In the genomic region with DNA sequence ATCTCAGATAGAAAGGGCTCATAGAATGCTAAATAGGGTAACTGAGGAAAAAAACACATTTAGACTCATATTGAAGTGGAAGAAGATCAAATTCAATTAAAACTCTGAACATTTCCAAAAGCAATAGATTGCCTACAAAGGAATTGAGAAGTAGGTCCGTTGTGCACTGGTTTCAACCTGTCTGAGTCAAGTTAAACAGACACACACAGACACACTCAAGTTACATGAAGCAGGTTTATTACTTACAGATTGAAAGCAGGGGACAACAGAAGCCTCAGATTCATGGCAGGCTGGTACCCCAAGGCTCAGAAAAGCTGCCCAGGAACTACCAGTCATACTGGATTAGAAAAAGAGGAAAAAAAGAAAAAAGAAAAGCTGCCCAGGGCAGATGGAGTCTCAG, we compare ENCODE assay signal across 20 cellular contexts. TPM values are rescaled to one million over a fixed set of nuclear protein-coding genes. Genes with fewer than 3 reads are reported as not detected.
DNase-seq lines count a peak whose midpoint lies in the region; ATAC-seq, FAIRE-seq and TF ChIP-seq lines count a peak whose summit lies in the region.
"Had no signal": no experiment of that assay in that cellular context is flagged by ENCODE, and none has a peak within 500 bp of the region (broad histone marks: within the 10 kb centered on the region; RNA-seq: fewer than 3 reads in every experiment).

No MANE protein-coding gene starts in this region.

- DNase-seq in GM12892 (ENCODE audit: insufficient read length) (no peak), neuronal stem cell (ENCODE audit: low spot score) (no peak), right lobe of liver (no peak), GM10266 (ENCODE audit: extremely low spot score) (no peak)
- DNase-seq: AML-193, Caco-2, HCEC 1CT, MV-4-11, NCI-H1417, NCI-H2029, NCI-H524 treated with DMSO at 0.1 percent for 48 hours, OCI-M1, RPMI8226, SIG-M5 had no signal

- H2AFZ ChIP-seq in OCI-LY3 (ENCODE audit: low read depth, low read length) (peak overlapping the region; percentile 78), neuronal stem cell (ENCODE audit: low read length) (peak overlapping the region; percentile 75)

- no peak overlapping the region for H2BK12ac ChIP-seq in neuronal stem cell (ENCODE audit: low read length)

- H3K36me3 ChIP-seq in OCI-LY3 (replicated peaks; ENCODE audit: low read depth, low read length) = no peaks in the 10 kb centered on the region
- H3K36me3 ChIP-seq in neuronal stem cell (replicated peaks in 1 of 2; ENCODE audit: control insufficient read depth in 2 of 2, insufficient read depth in 2 of 2, low read length in 2 of 2) = no peaks in the 10 kb centered on the region
- no peaks in the 10 kb centered on the region for H3K36me3 ChIP-seq in right lobe of liver

- H3K9me3 ChIP-seq in OCI-LY3 (ENCODE audit: insufficient read depth, low read length) (no peaks in the 10 kb centered on the region), neuronal stem cell (replicated peaks in 1 of 2; ENCODE audit: control insufficient read depth in 2 of 2, insufficient read depth in 1 of 2, low read depth in 1 of 2, low read length in 2 of 2) (no peaks in the 10 kb centered on the region), right lobe of liver (no peaks in the 10 kb centered on the region)
- H3K9me3 ChIP-seq: Caco-2 had no signal

- H2BK15ac ChIP-seq in neuronal stem cell (ENCODE audit: low read length) = no peak overlapping the region

- no peak overlapping the region for H2BK120ac ChIP-seq in neuronal stem cell (ENCODE audit: low read depth, low read length)

- H2AK5ac ChIP-seq in neuronal stem cell (ENCODE audit: low read depth, low read length) = no peak overlapping the region

- no peaks in the 10 kb centered on the region for H4K20me1 ChIP-seq in OCI-LY3 (ENCODE audit: insufficient read depth, low read length)

- no peak overlapping the region for H3K18ac ChIP-seq in neuronal stem cell (ENCODE audit: low read length)

- WGBS in neuronal stem cell (ENCODE audit: extremely low coverage in 2 of 2, insufficient read length in 2 of 2, insufficient replicate concordance in 1 of 2), 2 donors = no CpG with 5 or more reads among the region's 1 CpG
- WGBS in right lobe of liver (ENCODE audit: insufficient coverage, low coverage, low lambda C conversion rate, missing lambda C conversion rate) = 20% methylated on average over 1 of the region's 1 CpG

- H3K4me1 ChIP-seq in OCI-LY3 (ENCODE audit: low read length) (peaks cover 36% of the 10 kb centered on the region), neuronal stem cell (ENCODE audit: control insufficient read depth in 2 of 2, insufficient read depth in 1 of 2, low read depth in 1 of 2, low read length in 2 of 2) (peaks cover 3 to 4% of the 10 kb centered on the region in 2 donors), right lobe of liver (no peaks in the 10 kb centered on the region)

- no peak overlapping the region for H3K4me3 ChIP-seq in OCI-LY3 (ENCODE audit: low read length)
- no peak overlapping the region for H3K4me3 ChIP-seq in neuronal stem cell (ENCODE audit: low read length in 2 of 2)
- no peak overlapping the region for H3K4me3 ChIP-seq in right lobe of liver

- H3K4me2 ChIP-seq in OCI-LY3 (ENCODE audit: low read length) = no peak overlapping the region
- no peak overlapping the region for H3K4me2 ChIP-seq in neuronal stem cell (ENCODE audit: insufficient read depth, low read length, poor library complexity, severe bottlenecking)

- peak; percentile 14 for FAIRE-seq in GM12892 (lab: Jason Lieb, UNC)
- FAIRE-seq: HTR-8/SVneo had no signal

- TF ChIP-seq CTCF in OCI-LY3 (IDR thresholded peaks at IDR 0.05; ENCODE audit: low read depth, low read length) = no peak
- TF ChIP-seq CTCF in right lobe of liver (IDR thresholded peaks at IDR 0.05) = no peak
- TF ChIP-seq CTCF in GM10266 (IDR thresholded peaks at IDR 0.05; ENCODE audit: control insufficient read depth, insufficient read depth, low read depth, missing control alignments) = no peak

- no peak overlapping the region for H2BK5ac ChIP-seq in neuronal stem cell (ENCODE audit: low read length)

- H4K8ac ChIP-seq in neuronal stem cell (ENCODE audit: low read depth, low read length) = no peak overlapping the region

- H3K9ac ChIP-seq in OCI-LY3 (ENCODE audit: low read length) = no peak overlapping the region
- no peak overlapping the region for H3K9ac ChIP-seq in neuronal stem cell (ENCODE audit: low read depth, low read length, poor library complexity)

- H3K27me3 ChIP-seq in OCI-LY3 (ENCODE audit: low read depth, low read length) (no peaks in the 10 kb centered on the region), neuronal stem cell (ENCODE audit: control insufficient read depth in 3 of 3, insufficient read depth in 3 of 3, low read depth in 1 of 3, low read length in 3 of 3) (no peaks in the 10 kb centered on the region), right lobe of liver (no peaks in the 10 kb centered on the region)

- H3K79me2 ChIP-seq in OCI-LY3 (ENCODE audit: low read length) = no peaks in the 10 kb centered on the region

- no peak overlapping the region for H3K27ac ChIP-seq in OCI-LY3 (ENCODE audit: low read length)
- peak overlapping the region; percentile 39 for H3K27ac ChIP-seq in cingulate gyrus (ENCODE audit: low read depth, low read length)
- H3K27ac ChIP-seq in neuronal stem cell (replicated peaks; ENCODE audit: low read length) = no peak overlapping the region
- no peak overlapping the region for H3K27ac ChIP-seq in right lobe of liver

- no peak for ATAC-seq in right lobe of liver
- ATAC-seq in GM18519 (IDR thresholded peaks at IDR 0.05; ENCODE audit: low FRiP score, unreplicated experiment) = no peak

- H3K79me1 ChIP-seq in neuronal stem cell (ENCODE audit: low read depth, low read length) = no peaks in the 10 kb centered on the region

- no peak overlapping the region for H4K91ac ChIP-seq in neuronal stem cell (ENCODE audit: low read depth, low read length, poor library complexity)

- no peak overlapping the region for H3K4ac ChIP-seq in neuronal stem cell (ENCODE audit: low read length)

- no peak overlapping the region for H3K23ac ChIP-seq in neuronal stem cell (ENCODE audit: low read depth, low read length, poor library complexity)

- intact Hi-C loops in right lobe of liver (cut with DNase I) = no loop called here

- H3K14ac ChIP-seq in neuronal stem cell (ENCODE audit: low read length) = no peak overlapping the region

- TF ChIP-seq POLR2A in GM12892 (IDR thresholded peaks at IDR 0.05; ENCODE audit: low read depth, low read length) (no peak), right lobe of liver (IDR thresholded peaks at IDR 0.05) (no peak)

RNA-seq across cellular contexts. Expression of gene S100A2, which starts 20.7 kb away (rescaled TPM):
- polyA plus RNA-seq in GM12892 (2012; ENCODE audit: missing spikeins) = not detected
- 0.86 TPM for polyA plus RNA-seq in neuronal stem cell (2013, experiment 1 of 2)
- 0.73 TPM for polyA plus RNA-seq in neuronal stem cell (2013, experiment 2 of 2)
- total RNA-seq in right lobe of liver = not detected
- polyA plus RNA-seq: IgD-negative memory B cell had no signal

RNA-seq across cellular contexts. Expression of gene S100A16, which starts 26.6 kb away (rescaled TPM):
- polyA plus RNA-seq in GM12892 (2012; ENCODE audit: missing spikeins) = not detected
- polyA plus RNA-seq in neuronal stem cell (2013, experiment 1 of 2) = 9.6 TPM
- polyA plus RNA-seq in neuronal stem cell (2013, experiment 2 of 2) = 9.3 TPM
- total RNA-seq in right lobe of liver = 100 to 1,000 TPM in 2 of 6 experiments, 10 to 100 TPM in 4; 55.9 to 151 (median 71.8) TPM
- polyA plus RNA-seq: IgD-negative memory B cell had no signal

RNA-seq across cellular contexts. Expression of gene S100A14, which starts 29.8 kb away (rescaled TPM):
- 1.5 TPM for polyA plus RNA-seq in GM12892 (2012; ENCODE audit: missing spikeins)
- 0.04 TPM for polyA plus RNA-seq in neuronal stem cell (2013, experiment 1 of 2)
- polyA plus RNA-seq in neuronal stem cell (2013, experiment 2 of 2) = not detected
- 10 to 100 TPM in 2 of 6 experiments, 1 to 10 TPM in 4; 1.8 to 14.0 (median 5.2) TPM for total RNA-seq in right lobe of liver
- total RNA-seq: LHCN-M2 had no signal
- polyA plus RNA-seq: IgD-negative memory B cell had no signal

RNA-seq across cellular contexts. Expression of gene S100A3, which starts 37.3 kb away (rescaled TPM):
- polyA plus RNA-seq in GM12892 (2012; ENCODE audit: missing spikeins) = not detected
- polyA plus RNA-seq in neuronal stem cell (2013, experiment 1 of 2) = 0.07 TPM
- 0.15 TPM for polyA plus RNA-seq in neuronal stem cell (2013, experiment 2 of 2)
- under 1 TPM in 1 of 6 experiments, not detected in 5; 0.29 TPM for total RNA-seq in right lobe of liver
- polyA plus RNA-seq: IgD-negative memory B cell had no signal

RNA-seq across cellular contexts. Expression of gene S100A4, which starts 40.7 kb away (rescaled TPM):
- 53.5 TPM for polyA plus RNA-seq in GM12892 (2012; ENCODE audit: missing spikeins)
- 51.2 TPM for polyA plus RNA-seq in neuronal stem cell (2013, experiment 1 of 2)
- polyA plus RNA-seq in neuronal stem cell (2013, experiment 2 of 2) = 52.2 TPM
- 10 to 100 TPM in 4 of 6 experiments, 1 to 10 TPM in 2; 7.6 to 21.6 (median 14.0) TPM for total RNA-seq in right lobe of liver
